ENCODE assay signal across 8 cellular contexts in the genomic region with DNA sequence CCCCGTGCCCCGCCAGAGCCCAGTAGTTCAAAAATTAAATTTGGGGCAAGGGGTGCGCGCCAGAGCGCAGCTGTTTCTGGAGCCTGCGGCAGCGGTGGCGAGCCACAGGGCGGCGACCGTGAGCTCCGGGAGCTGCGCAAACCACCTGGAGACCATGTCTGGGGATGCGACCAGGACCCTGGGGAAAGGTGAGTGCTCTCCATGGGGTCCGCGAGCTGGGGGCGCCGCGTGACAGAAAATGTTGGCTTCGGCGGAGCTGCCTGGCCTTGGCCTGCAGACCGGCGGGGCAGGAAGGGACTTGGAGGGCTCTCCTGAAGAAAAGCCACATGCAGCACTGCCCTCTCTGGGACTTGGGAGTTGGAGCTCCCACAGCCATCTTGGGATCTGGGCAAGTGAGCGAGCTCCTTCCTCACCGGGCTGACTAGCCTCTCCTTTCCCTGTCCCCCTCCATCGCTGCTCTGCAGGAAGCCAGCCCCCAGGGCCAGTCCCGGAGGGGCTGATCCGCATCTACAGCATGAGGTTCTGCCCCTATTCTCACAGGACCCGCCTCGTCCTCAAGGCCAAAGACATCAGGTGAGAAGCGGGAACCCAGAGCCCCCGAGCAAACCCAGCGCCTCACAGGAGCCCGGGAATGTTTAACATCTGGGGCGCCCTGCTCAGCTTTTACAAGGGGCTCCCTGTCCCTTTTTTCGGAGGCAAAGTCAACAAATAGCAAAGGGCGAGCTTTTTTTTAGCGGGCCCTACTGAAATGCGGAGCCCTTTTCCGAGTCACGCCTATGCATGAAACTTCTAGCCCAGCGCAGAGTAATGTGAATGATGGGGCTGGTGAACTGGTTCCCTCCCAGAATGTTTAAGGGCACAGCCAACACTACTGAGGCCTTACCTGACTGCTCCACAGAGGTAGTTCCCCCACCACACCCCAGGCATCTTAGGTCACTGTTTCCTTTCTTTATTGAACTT. TPM values are rescaled to one million over a fixed set of nuclear protein-coding genes. Genes with fewer than 3 reads are reported as not detected.
DNase-seq lines count a peak whose midpoint lies in the region; ATAC-seq and TF ChIP-seq lines count a peak whose summit lies in the region.

No MANE protein-coding gene starts in this region.

- H3K27me3 ChIP-seq in BLaER1 treated with 17β-estradiol and CSF1 and Interleukin-3, amounts not matched to agents 10 nM and 100 nM, result peaks cover 18 to 32% (median 27%) of the 10 kb centered on the region in 11 experiments
- H3K27me3 ChIP-seq in esophagus muscularis mucosa (peaks cover 0 to 18% (median 8%) of the 10 kb centered on the region in 4 donors), neural cell (ENCODE audit: insufficient read depth, low read depth, low read length) (peaks cover 14% of the 10 kb centered on the region), uterus (no peaks in the 10 kb centered on the region)

- H3K9ac ChIP-seq in BLaER1 treated with 17β-estradiol and CSF1 and Interleukin-3, amounts not matched to agents 10 nM and 100 nM, result 0 out of 22 replicates have a peak overlapping the region, but pooled peaks of 1 of the 11 experiments have one; percentile 16
- no peak overlapping the region for H3K9ac ChIP-seq in neural cell (ENCODE audit: low read length)

- no peak overlapping the region for H3K27ac ChIP-seq in BLaER1 treated with 17β-estradiol and CSF1 and Interleukin-3, amounts not matched to agents 10 nM and 100 nM
- H3K27ac ChIP-seq in esophagus muscularis mucosa (replicated peaks in 1 of 4) (no peak overlapping the region), neural cell (ENCODE audit: low read length) (no peak overlapping the region), uterus (no peak overlapping the region)

- H3F3A ChIP-seq in neural cell (ENCODE audit: insufficient read depth, low read length, poor library complexity, severe bottlenecking), result no peaks in the 10 kb centered on the region

- H3K79me2 ChIP-seq in neural cell (replicated peaks; ENCODE audit: insufficient read depth, low read length), result no peaks in the 10 kb centered on the region

- TF ChIP-seq CTCF in esophagus muscularis mucosa (IDR thresholded peaks at IDR 0.05) (peak; percentile 56 to 89 (median 58)), neural cell (IDR thresholded peaks at IDR 0.05; ENCODE audit: poor library complexity, severe bottlenecking) (peak; percentile 48), uterus (IDR thresholded peaks at IDR 0.05) (peak; percentile 37 to 73 (median 62))

- H3K9me2 ChIP-seq in neural cell (ENCODE audit: insufficient read depth, low read length), result no peaks in the 10 kb centered on the region

- TF ChIP-seq POLR2A in esophagus muscularis mucosa (IDR thresholded peaks at IDR 0.05; ENCODE audit: low read depth), result no peak
- no peak for TF ChIP-seq POLR2A in uterus (IDR thresholded peaks at IDR 0.05)

- ATAC-seq in GM21447 (IDR thresholded peaks at IDR 0.05; ENCODE audit: unreplicated experiment), result peak; percentile 75

- H3K4me1 ChIP-seq in BLaER1 treated with 17β-estradiol and CSF1 and Interleukin-3, amounts not matched to agents 10 nM and 100 nM, result peaks cover 0 to 8% (median 7%) of the 10 kb centered on the region in 10 experiments; a peak in 9 of 20 replicates
- peaks cover 6 to 9% (median 8%) of the 10 kb centered on the region in 4 donors for H3K4me1 ChIP-seq in esophagus muscularis mucosa
- H3K4me1 ChIP-seq in uterus, result no peaks in the 10 kb centered on the region

- H3K4me2 ChIP-seq in BLaER1 treated with 17β-estradiol and CSF1 and Interleukin-3, amounts not matched to agents 10 nM and 100 nM, result peak overlapping the region; percentile 17 to 76 (median 48); a peak in 21 of 22 replicates
- no peak overlapping the region for H3K4me2 ChIP-seq in neural cell (ENCODE audit: low read length)

- DNase-seq in NCI-H146 treated with DMSO at 0.1 percent for 48 hours (lab: John Stamatoyannopoulos, UW; ENCODE audit: unreplicated experiment), result peak; percentile 73
- peak; percentile 70 to 73 for DNase-seq in activated T-cell treated with anti-CD3 and anti-CD28 coated beads, Interleukin-2, amount 50 U/mL, for 48 hours
- DNase-seq in esophagus muscularis mucosa (ENCODE audit: extremely low spot score), result no peak
- DNase-seq in uterus, result no peak
- no peak for DNase-seq in NCI-H187 (lab: John Stamatoyannopoulos, UW)

- H2AFZ ChIP-seq in neural cell (ENCODE audit: low read depth, low read length), result no peak overlapping the region

- no peaks in the 10 kb centered on the region; a peak in 1 of 22 replicates for H4K20me1 ChIP-seq in BLaER1 treated with 17β-estradiol and CSF1 and Interleukin-3, amounts not matched to agents 10 nM and 100 nM
- H4K20me1 ChIP-seq in neural cell (ENCODE audit: insufficient read depth), result no peaks in the 10 kb centered on the region

- no peaks in the 10 kb centered on the region for H3K36me3 ChIP-seq in BLaER1 treated with 17β-estradiol and CSF1 and Interleukin-3, amounts not matched to agents 10 nM and 100 nM
- H3K36me3 ChIP-seq in esophagus muscularis mucosa (no peaks in the 10 kb centered on the region), neural cell (ENCODE audit: insufficient read depth, low read length) (no peaks in the 10 kb centered on the region), uterus (no peaks in the 10 kb centered on the region)

- peak overlapping the region in 2 of 10 experiments; percentile 16 to 18; a peak in 2 of 20 replicates for H3K4me3 ChIP-seq in BLaER1 treated with 17β-estradiol and CSF1 and Interleukin-3, amounts not matched to agents 10 nM and 100 nM
- peak overlapping the region; percentile 16 to 38 (median 19) for H3K4me3 ChIP-seq in esophagus muscularis mucosa
- no peak overlapping the region for H3K4me3 ChIP-seq in neural cell (ENCODE audit: low read length)
- H3K4me3 ChIP-seq in uterus, result peak overlapping the region in 1 of 2 donors; percentile 27

- TF ChIP-seq EP300 in esophagus muscularis mucosa (IDR thresholded peaks at IDR 0.05), result no peak
- no peak for TF ChIP-seq EP300 in neural cell (conservative IDR thresholded peaks at IDR 0.05; ENCODE audit: poor library complexity, severe bottlenecking)

- 62% methylated on average over 16 of the region's 42 CpGs for WGBS in esophagus muscularis mucosa

- no peak for TF ChIP-seq RAD21 in neural cell (conservative IDR thresholded peaks at IDR 0.05)

- H3K9me3 ChIP-seq in BLaER1 treated with 17β-estradiol and CSF1 and Interleukin-3, amounts not matched to agents 10 nM and 100 nM (replicated peaks in 1 of 11), result peaks cover 0 to 4% (median 0%) of the 10 kb centered on the region in 11 experiments; a peak in 3 of 22 replicates
- no peaks in the 10 kb centered on the region for H3K9me3 ChIP-seq in esophagus muscularis mucosa
- H3K9me3 ChIP-seq in neural cell (ENCODE audit: low read length), result no peaks in the 10 kb centered on the region
- H3K9me3 ChIP-seq in uterus, result no peaks in the 10 kb centered on the region

- intact Hi-C loops in esophagus muscularis mucosa (cut with DNase I), result no loop called here
- intact Hi-C loops in uterus (cut with DNase I; ENCODE audit: low total_unique reads), result no loop called here

TF ChIP-seq in neural cell, 6 proteins besides CTCF, POLR2A, EP300 and RAD21:
- no peak for TF ChIP-seq EZH2 (IDR thresholded peaks at IDR 0.05; ENCODE audit: borderline replicate concordance, insufficient read depth, low read length, poor library complexity, severe bottlenecking)
- peak; percentile 30 for TF ChIP-seq SMC3 (conservative IDR thresholded peaks at IDR 0.05; ENCODE audit: poor library complexity)
TF ChIP-seq in neural cell: peak in this region for 1.

RNA-seq across cellular contexts. Expression of gene GSTO2, which starts 6.1 kb away (rescaled TPM):
- total RNA-seq in esophagus muscularis mucosa, result under 1 TPM; 0.42 to 0.99 (median 0.63) TPM
- polyA plus RNA-seq in neural cell, result 0.53 and 2.2 TPM in 2 replicates
- 0.97 and 1.6 TPM in 2 replicates for polyA minus RNA-seq in neural cell
- 10 to 100 TPM in 1 of 4 donors, 1 to 10 TPM in 1, under 1 TPM in 1, not detected in 1; under 0.01 to 10.6 (median 5.6) TPM for total RNA-seq in uterus

RNA-seq across cellular contexts. Expression of gene GSTO1, which starts 20.4 kb away (rescaled TPM):
- total RNA-seq in esophagus muscularis mucosa, result 100 to 1,000 TPM; 123 to 172 (median 152) TPM
- 3.2 and 3.5 TPM in 2 replicates for polyA plus RNA-seq in neural cell
- polyA minus RNA-seq in neural cell, result 2.4 TPM in 1 of 2 replicates, not detected in the other
- total RNA-seq in uterus, result 100 to 1,000 TPM in 2 of 4 donors, 10 to 100 TPM in 2; 54.7 to 131 (median 102) TPM

RNA-seq across cellular contexts. Expression of gene CFAP43, which starts 42.9 kb away (rescaled TPM):
- under 1 TPM in 2 of 4 donors, not detected in 2; 0.17 to 0.33 TPM for total RNA-seq in esophagus muscularis mucosa
- 2.2 and 5.0 TPM in 2 replicates for polyA plus RNA-seq in neural cell
- 7.5 and 10.3 TPM in 2 replicates for polyA minus RNA-seq in neural cell
- 10 to 100 TPM in 1 of 4 donors, 1 to 10 TPM in 3; 3.1 to 23.8 (median 3.8) TPM for total RNA-seq in uterus

Comparison
In these comparisons a context has a peak if more than half of its experiments do, and no peak if none do; other contexts are left out.
1. DNase-seq: peak in NCI-H146 treated with DMSO at 0.1 percent for 48 hours (single experiment) and activated T-cell treated with anti-CD3 and anti-CD28 coated beads, Interleukin-2, amount 50 U/mL, for 48 hours (2 of 2); none in esophagus muscularis mucosa (single experiment), uterus (0 of 2) and NCI-H187 (0 of 2).
2. Peak in every context shown above with its lines, with median percentiles within 50 percentile points of each other: CTCF ChIP-seq.